17 cellular contexts compared by ENCODE assay signal in the genomic region with DNA sequence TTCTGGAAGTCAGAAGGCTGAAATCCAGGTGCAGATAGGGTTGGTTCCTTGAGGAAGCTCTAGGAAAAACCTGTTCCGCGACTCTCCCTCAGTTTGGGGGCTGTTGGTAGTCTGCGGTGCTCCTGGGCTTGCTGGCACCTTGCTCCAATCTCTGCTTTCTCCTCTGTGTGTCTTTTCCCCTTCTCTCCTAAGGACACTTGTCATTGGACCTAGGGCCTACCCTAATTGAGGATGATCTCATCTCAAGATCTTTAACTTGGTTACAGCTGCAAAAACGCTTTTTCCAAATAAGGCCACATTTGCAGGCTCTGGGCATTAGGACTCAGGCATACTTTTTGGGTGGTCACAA. TPM values are rescaled to one million over a fixed set of nuclear protein-coding genes. Genes with fewer than 3 reads are reported as not detected.
DNase-seq lines count a peak whose midpoint lies in the region; ATAC-seq, FAIRE-seq and TF ChIP-seq lines count a peak whose summit lies in the region.
"Had no signal": no experiment of that assay in that cellular context is flagged by ENCODE, and none has a peak within 500 bp of the region (broad histone marks: within the 10 kb centered on the region; RNA-seq: fewer than 3 reads in every experiment).

No MANE protein-coding gene starts in this region.

- H3K9me3 Mint-ChIP-seq in activated naive CD8-positive, alpha-beta T cell treated with anti-CD3 and anti-CD28 coated beads, Interleukin-2, amount 50 U/mL, for 24 hours: no peaks in the 10 kb centered on the region
- H3K9me3 Mint-ChIP-seq in stimulated activated naive B cell treated with anti-CD40 and anti-IgM and Interleukin-4, amounts not matched to agents 10 μg/mL and 1 μg/mL and 100 μg/mL, for 72 hours: no peaks in the 10 kb centered on the region
- H3K9me3 Mint-ChIP-seq: activated T-cell treated with anti-CD3 and anti-CD28 coated beads, Interleukin-2, amount 50 U/mL, for 24 hours; T-helper 1 cell treated with Interleukin-12 subunit alpha and Interleukin-12 subunit beta and Interleukin-4 antibody, amounts not matched to agents 30 μg/mL and 1 μg/mL, for 36 hours had no signal

- H2BK20ac ChIP-seq in H1 (ENCODE audit: low read length): peak overlapping the region; percentile 49; the same call in 1 of the 2 replicates

- peaks cover 0 to 3% (median under 1%) of the 10 kb centered on the region in 4 experiments; a peak in 1 of 7 replicates for H3K27me3 ChIP-seq in H1 (replicated peaks in 1 of 4; ENCODE audit: control insufficient read depth in 3 of 4, extremely low read depth in 1 of 4, insufficient read depth in 3 of 4, low read length in 3 of 4)
- H3K27me3 ChIP-seq in neuronal stem cell (ENCODE audit: control insufficient read depth in 3 of 3, insufficient read depth in 3 of 3, low read depth in 1 of 3, low read length in 3 of 3): peaks cover 0 to 17% (median 0%) of the 10 kb centered on the region in 3 experiments
- H3K27me3 ChIP-seq: ovary had no signal

- CTCF ChIA-PET in H1 (lab: Charles Lee; ENCODE audit: partially characterized antibody): interaction anchor here (0.6 to 2.2 kb wide), 8 partner anchors 9 to 238 kb away, joined by 3 to 5 read pairs (median 4); no protein-coding TSS in a partner anchor

- no peaks in the 10 kb centered on the region for H3K36me3 Mint-ChIP-seq in activated naive CD8-positive, alpha-beta T cell treated with anti-CD3 and anti-CD28 coated beads, Interleukin-2, amount 50 U/mL, for 24 hours (ENCODE audit: low read depth)
- H3K36me3 Mint-ChIP-seq in stimulated activated naive B cell treated with anti-CD40 and anti-IgM and Interleukin-4, amounts not matched to agents 10 μg/mL and 1 μg/mL and 100 μg/mL, for 72 hours: no peaks in the 10 kb centered on the region

- H4K91ac ChIP-seq in H1 (replicated peaks; ENCODE audit: insufficient read length, low read length) (peak overlapping the region; percentile 12), neuronal stem cell (ENCODE audit: low read depth, low read length, poor library complexity) (no peak overlapping the region)

- H3K27ac ChIP-seq in C4-2B (peak overlapping the region; percentile 67), H1 (ENCODE audit: low read depth, low read length) (0 out of 2 replicates have a peak overlapping the region, but pooled peaks have one; percentile 6), neuronal stem cell (replicated peaks; ENCODE audit: low read length) (no peak overlapping the region)
- H3K27ac ChIP-seq: ovary had no signal

- no peak overlapping the region for H3K4me3 Mint-ChIP-seq in activated naive CD8-positive, alpha-beta T cell treated with anti-CD3 and anti-CD28 coated beads, Interleukin-2, amount 50 U/mL, for 24 hours
- H3K4me3 Mint-ChIP-seq in stimulated activated naive B cell treated with anti-CD40 and anti-IgM and Interleukin-4, amounts not matched to agents 10 μg/mL and 1 μg/mL and 100 μg/mL, for 72 hours: no peak overlapping the region
- H3K4me3 Mint-ChIP-seq: activated T-cell treated with anti-CD3 and anti-CD28 coated beads, Interleukin-2, amount 50 U/mL, for 24 hours; T-helper 1 cell treated with Interleukin-12 subunit alpha and Interleukin-12 subunit beta and Interleukin-4 antibody, amounts not matched to agents 30 μg/mL and 1 μg/mL, for 36 hours had no signal

- H3K56ac ChIP-seq in H1 (replicated peaks; ENCODE audit: insufficient read length, low read depth, low read length): no peak overlapping the region

- no peak for ATAC-seq in activated naive CD8-positive, alpha-beta T cell treated with anti-CD3 and anti-CD28 coated beads, Interleukin-2, amount 50 U/mL, for 24 hours
- no peak for ATAC-seq in HG02763 (IDR thresholded peaks at IDR 0.05; ENCODE audit: unreplicated experiment)
- ATAC-seq in stimulated activated naive B cell treated with anti-CD40 and anti-IgM and Interleukin-4, amounts not matched to agents 10 μg/mL and 1 μg/mL and 100 μg/mL, for 72 hours (replicated peaks): no peak

- H2AFZ ChIP-seq in H1 (ENCODE audit: low read length) (no peak overlapping the region), neuronal stem cell (ENCODE audit: low read length) (peak overlapping the region; percentile 9)

- TF ChIP-seq EP300 in H1 (IDR thresholded peaks at IDR 0.05; ENCODE audit: borderline replicate concordance in 1 of 2, low read depth in 2 of 2, low read length in 2 of 2): no peak

- H3K4me2 ChIP-seq in H1 (ENCODE audit: insufficient read depth in 1 of 2, low read depth in 2 of 2, low read length in 2 of 2) (peak overlapping the region; percentile 7 to 54; a peak in 2 of 4 replicates), neuronal stem cell (ENCODE audit: insufficient read depth, low read length, poor library complexity, severe bottlenecking) (no peak overlapping the region)

- H3K9me3 ChIP-seq in H1 (ENCODE audit: insufficient read depth in 2 of 2, low read depth in 1 of 2, low read length in 1 of 2): no peaks in the 10 kb centered on the region
- peaks cover 0 to 7% of the 10 kb centered on the region in 2 donors for H3K9me3 ChIP-seq in neuronal stem cell (replicated peaks in 1 of 2; ENCODE audit: control insufficient read depth in 2 of 2, insufficient read depth in 1 of 2, low read depth in 1 of 2, low read length in 2 of 2)
- H3K9me3 ChIP-seq: ovary, suprapubic skin had no signal

- H4K5ac ChIP-seq in H1 (ENCODE audit: insufficient read length, low read depth, low read length): no peak overlapping the region

- H4K20me1 ChIP-seq in H1 (replicated peaks in 1 of 2; ENCODE audit: control insufficient read depth in 1 of 2, insufficient read depth in 2 of 2, low read length in 2 of 2): no peaks in the 10 kb centered on the region

- DNase-seq in LNCaP clone FGC (ENCODE audit: low read depth): peak; percentile 54
- DNase-seq in H1 (ENCODE audit: low read depth in 1 of 2, low spot score in 2 of 2): no peak
- DNase-seq in neuronal stem cell (ENCODE audit: low spot score): no peak
- no peak for DNase-seq in activated naive CD8-positive, alpha-beta T cell treated with anti-CD3 and anti-CD28 coated beads, Interleukin-2, amount 50 U/mL, for 24 hours
- DNase-seq in NCI-H69 (lab: John Stamatoyannopoulos, UW): no peak
- no peak for DNase-seq in stimulated activated naive B cell treated with anti-CD40 and anti-IgM and Interleukin-4, amounts not matched to agents 10 μg/mL and 1 μg/mL and 100 μg/mL, for 72 hours
- DNase-seq: activated CD4-positive, alpha-beta T cell treated with anti-CD3 and anti-CD28 coated beads for 4 hours; activated T-cell treated with anti-CD3 and anti-CD28 coated beads, Interleukin-2, amount 50 U/mL, for 24 hours; DND-41; NCI-H345; OCI-M1; ovary had no signal

- no peak overlapping the region for H3K27ac Mint-ChIP-seq in activated naive CD8-positive, alpha-beta T cell treated with anti-CD3 and anti-CD28 coated beads, Interleukin-2, amount 50 U/mL, for 24 hours
- no peak overlapping the region for H3K27ac Mint-ChIP-seq in stimulated activated naive B cell treated with anti-CD40 and anti-IgM and Interleukin-4, amounts not matched to agents 10 μg/mL and 1 μg/mL and 100 μg/mL, for 72 hours
- H3K27ac Mint-ChIP-seq: activated T-cell treated with anti-CD3 and anti-CD28 coated beads, Interleukin-2, amount 50 U/mL, for 24 hours; T-helper 1 cell treated with Interleukin-12 subunit alpha and Interleukin-12 subunit beta and Interleukin-4 antibody, amounts not matched to agents 30 μg/mL and 1 μg/mL, for 36 hours had no signal

- H3K23ac ChIP-seq in H1 (ENCODE audit: insufficient read length) (no peak overlapping the region), neuronal stem cell (ENCODE audit: low read depth, low read length, poor library complexity) (no peak overlapping the region)

- no peak overlapping the region for H3K9ac ChIP-seq in H1 (replicated peaks in 1 of 4; ENCODE audit: extremely low read depth in 1 of 4, low read depth in 3 of 4, low read length in 3 of 4)
- no peak overlapping the region for H3K9ac ChIP-seq in neuronal stem cell (ENCODE audit: low read depth, low read length, poor library complexity)

- no peaks in the 10 kb centered on the region for H3K79me1 ChIP-seq in H1 (ENCODE audit: low read depth, low read length)
- H3K79me1 ChIP-seq in neuronal stem cell (ENCODE audit: low read depth, low read length): no peaks in the 10 kb centered on the region

- POLR2A ChIA-PET in H1 (lab: Charles Lee; ENCODE audit: partially characterized antibody): interaction anchor here (0.6 kb wide), 1 partner anchor 12 kb away, joined by 6 read pairs; no protein-coding TSS in a partner anchor

- TF ChIP-seq POLR2A in H1 (IDR thresholded peaks at IDR 0.05; ENCODE audit: control extremely low read depth in 1 of 2, low read depth in 2 of 2, low read length in 2 of 2): no peak

- peak overlapping the region; percentile 22 for H2BK120ac ChIP-seq in H1 (replicated peaks; ENCODE audit: low read depth, low read length)
- no peak overlapping the region for H2BK120ac ChIP-seq in neuronal stem cell (ENCODE audit: low read depth, low read length)

- WGBS in H1 (ENCODE audit: extremely low coverage in 1 of 2, insufficient coverage in 1 of 2, insufficient read length in 1 of 2, insufficient replicate concordance in 2 of 2, low coverage in 1 of 2, low lambda C conversion rate in 2 of 2, missing lambda C conversion rate in 1 of 2), 2 experiments: 82% methylated on average over 4 of the region's 4 CpGs; no CpG with 5 or more reads in 1 of the 2 experiments
- WGBS in neuronal stem cell (ENCODE audit: extremely low coverage in 2 of 2, insufficient read length in 2 of 2, insufficient replicate concordance in 1 of 2), 2 donors: no CpG with 5 or more reads among the region's 4 CpGs

- no peak overlapping the region for H3K4me3 ChIP-seq in LNCaP clone FGC (ENCODE audit: low read depth, low read length)
- peak overlapping the region in 1 of 4 experiments; percentile 1; a peak in 1 of 8 replicates for H3K4me3 ChIP-seq in H1 (ENCODE audit: extremely low read depth in 1 of 4, insufficient read depth in 2 of 4, low read depth in 3 of 4, low read length in 4 of 4)
- no peak overlapping the region for H3K4me3 ChIP-seq in neuronal stem cell (ENCODE audit: low read length in 2 of 2)
- H3K4me3 ChIP-seq: ovary, suprapubic skin had no signal

- H3K36me3 ChIP-seq in H1 (ENCODE audit: control insufficient read depth in 2 of 4, insufficient read depth in 4 of 4, low read length in 3 of 4) (no peaks in the 10 kb centered on the region), neuronal stem cell (replicated peaks in 1 of 2; ENCODE audit: control insufficient read depth in 2 of 2, insufficient read depth in 2 of 2, low read length in 2 of 2) (no peaks in the 10 kb centered on the region)
- H3K36me3 ChIP-seq: ovary, suprapubic skin had no signal

- H3K4me1 ChIP-seq in H1 (replicated peaks in 1 of 4; ENCODE audit: control insufficient read depth in 3 of 4, insufficient read depth in 4 of 4, low read length in 3 of 4) (peaks cover 8 to 18% (median 14%) of the 10 kb centered on the region in 4 experiments), neuronal stem cell (ENCODE audit: control insufficient read depth in 2 of 2, insufficient read depth in 1 of 2, low read depth in 1 of 2, low read length in 2 of 2) (peaks cover 10 to 15% of the 10 kb centered on the region in 2 donors)

- H2AK5ac ChIP-seq in H1 (ENCODE audit: low read depth, low read length): no peak overlapping the region
- no peak overlapping the region for H2AK5ac ChIP-seq in neuronal stem cell (ENCODE audit: low read depth, low read length)

- no peak for TF ChIP-seq CTCF in C4-2B (conservative IDR thresholded peaks at IDR 0.05)
- TF ChIP-seq CTCF in LNCaP clone FGC (IDR thresholded peaks at IDR 0.05; ENCODE audit: control insufficient read depth, extremely low read depth, insufficient read depth): no peak
- no peak for TF ChIP-seq CTCF in H1 (IDR thresholded peaks at IDR 0.05; ENCODE audit: control extremely low read depth in 1 of 3, insufficient read depth in 1 of 3, low read depth in 1 of 3, low read length in 3 of 3)

- TF ChIP-seq RAD21 in H1 (IDR thresholded peaks at IDR 0.05 in 1 of 2, conservative IDR thresholded peaks at IDR 0.05 in 1 of 2; ENCODE audit: low read depth in 2 of 2, low read length in 2 of 2): no peak

- H4K8ac ChIP-seq in H1 (ENCODE audit: extremely low read depth, insufficient read depth, low read length) (no peak overlapping the region), neuronal stem cell (ENCODE audit: low read depth, low read length) (no peak overlapping the region)

- H3K4me1 Mint-ChIP-seq in activated naive CD8-positive, alpha-beta T cell treated with anti-CD3 and anti-CD28 coated beads, Interleukin-2, amount 50 U/mL, for 24 hours: no peaks in the 10 kb centered on the region
- no peaks in the 10 kb centered on the region for H3K4me1 Mint-ChIP-seq in stimulated activated naive B cell treated with anti-CD40 and anti-IgM and Interleukin-4, amounts not matched to agents 10 μg/mL and 1 μg/mL and 100 μg/mL, for 72 hours

- H3K14ac ChIP-seq in H1 (ENCODE audit: insufficient read length) (no peak overlapping the region), neuronal stem cell (ENCODE audit: low read length) (no peak overlapping the region)

- H3K27me3 Mint-ChIP-seq in activated naive CD8-positive, alpha-beta T cell treated with anti-CD3 and anti-CD28 coated beads, Interleukin-2, amount 50 U/mL, for 24 hours: peaks cover 3% of the 10 kb centered on the region
- H3K27me3 Mint-ChIP-seq in stimulated activated naive B cell treated with anti-CD40 and anti-IgM and Interleukin-4, amounts not matched to agents 10 μg/mL and 1 μg/mL and 100 μg/mL, for 72 hours: peaks cover 16 to 22% of the 10 kb centered on the region in 2 donors

- H2BK15ac ChIP-seq in H1 (ENCODE audit: low read length) (no peak overlapping the region), neuronal stem cell (ENCODE audit: low read length) (no peak overlapping the region)

- H3K18ac ChIP-seq in H1 (ENCODE audit: extremely low read depth, low read length) (no peak overlapping the region), neuronal stem cell (ENCODE audit: low read length) (no peak overlapping the region)

- H2BK5ac ChIP-seq in H1 (ENCODE audit: low read depth, low read length) (0 out of 2 replicates have a peak overlapping the region, but pooled peaks have one; percentile 5), neuronal stem cell (ENCODE audit: low read length) (no peak overlapping the region)

- H3K79me2 ChIP-seq in H1 (ENCODE audit: control insufficient read depth in 1 of 2, insufficient read depth in 2 of 2, low read length in 2 of 2): no peaks in the 10 kb centered on the region

- H2BK12ac ChIP-seq in H1 (ENCODE audit: low read depth, low read length): 0 out of 2 replicates have a peak overlapping the region, but pooled peaks have one; percentile 52
- no peak overlapping the region for H2BK12ac ChIP-seq in neuronal stem cell (ENCODE audit: low read length)

- H3K4ac ChIP-seq in H1 (replicated peaks; ENCODE audit: insufficient read length, low read depth, low read length): no peak overlapping the region
- H3K4ac ChIP-seq in neuronal stem cell (ENCODE audit: low read length): no peak overlapping the region

- 0 out of 2 replicates have a peak, but pooled peaks cover 3% of the 10 kb centered on the region for H3K23me2 ChIP-seq in H1 (ENCODE audit: low read depth, low read length)

- FAIRE-seq in H1 (lab: Jason Lieb, UNC): no peak

RNA-seq across cellular contexts. Expression of gene CACNG4, which starts 12.9 kb away (rescaled TPM):
- total RNA-seq in H1 (2021; fragmentation: NEBNext Ultra II Directional; extraction: Animal tissue kit (Norgen Biotek cat#: 25700)): 5.6 and 5.9 TPM in 2 replicates
- polyA plus RNA-seq in H1 (2011; rRNA removed): 3.6 and 5.3 TPM in 2 replicates
- 2.7 TPM for polyA plus RNA-seq in H1 (2011; cell fraction: cytosol; rRNA removed)
- 3.2 TPM for polyA plus RNA-seq in H1 (2011; cell fraction: nucleus; rRNA removed)
- 2.5 to 4.2 TPM (median 3.9 TPM) in 4 replicates for polyA plus RNA-seq in H1 (2012, experiment 1 of 2)
- 4.1 TPM for polyA plus RNA-seq in H1 (2012, experiment 2 of 2)
- 3.8 TPM for polyA plus RNA-seq in H1 (2013, experiment 1 of 2)
- polyA plus RNA-seq in H1 (2013, experiment 2 of 2): 4.1 TPM
- 1.4 and 2.0 TPM in 2 replicates for polyA minus RNA-seq in H1 (2011; rRNA and poly(A)+ RNA removed)
- 2.6 TPM for polyA minus RNA-seq in H1 (2011; cell fraction: cytosol; rRNA and poly(A)+ RNA removed)
- 1.2 TPM for polyA minus RNA-seq in H1 (2011; cell fraction: nucleus; rRNA and poly(A)+ RNA removed)
- 8.3 TPM for polyA plus RNA-seq in neuronal stem cell (2013, experiment 1 of 2)
- polyA plus RNA-seq in neuronal stem cell (2013, experiment 2 of 2): 8.6 TPM
- total RNA-seq: mesenteric fat pad had no signal
